Comparison of ENCODE assay signal across 1 cellular context in the genomic region with DNA sequence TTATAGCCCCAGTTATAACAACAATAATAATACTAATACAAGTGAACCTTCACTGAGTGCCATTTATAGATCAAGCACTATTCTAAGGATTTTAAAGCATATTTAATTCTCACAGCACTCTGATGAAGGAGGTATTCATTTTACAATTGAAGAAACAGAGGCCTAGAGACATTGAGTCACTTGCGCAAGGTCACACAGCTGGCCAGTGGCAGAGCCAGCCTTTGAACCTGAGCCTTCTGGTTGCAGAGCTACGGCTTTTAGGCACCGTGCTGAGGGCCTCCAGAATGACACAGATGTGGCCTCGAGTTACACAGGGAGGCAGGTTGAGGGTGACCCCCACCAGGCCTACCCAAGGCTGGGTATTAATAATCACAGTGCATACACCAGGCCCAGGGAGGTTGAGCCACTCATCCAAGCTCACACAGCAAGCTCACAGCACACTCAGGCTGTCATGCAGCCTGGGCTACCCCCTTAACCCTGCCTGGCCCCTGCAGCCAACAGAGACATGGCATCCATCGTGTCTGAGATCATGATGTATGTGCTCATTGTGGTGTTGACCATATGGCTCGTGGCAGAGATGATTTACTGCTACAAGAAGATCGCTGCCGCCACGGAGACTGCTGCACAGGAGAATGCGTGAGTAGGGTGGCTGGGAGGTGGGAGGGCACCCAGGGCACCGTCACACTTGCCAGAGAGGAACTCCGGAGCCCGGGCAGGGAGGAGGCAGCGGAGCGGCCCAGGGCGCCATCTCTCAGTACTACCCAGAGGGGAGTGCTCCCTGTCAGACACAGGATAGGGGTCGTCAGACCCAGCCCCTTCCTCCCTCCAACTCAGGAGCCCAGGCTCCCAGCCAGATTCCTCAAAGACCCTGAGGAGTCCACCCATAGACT.
TF ChIP-seq lines count a peak whose summit lies in the region.

No MANE protein-coding gene starts in this region.

TF ChIP-seq in GM12878, 131 proteins besides CTCF, POLR2A, EP300 and RAD21:
- TF ChIP-seq, protein P1, sequence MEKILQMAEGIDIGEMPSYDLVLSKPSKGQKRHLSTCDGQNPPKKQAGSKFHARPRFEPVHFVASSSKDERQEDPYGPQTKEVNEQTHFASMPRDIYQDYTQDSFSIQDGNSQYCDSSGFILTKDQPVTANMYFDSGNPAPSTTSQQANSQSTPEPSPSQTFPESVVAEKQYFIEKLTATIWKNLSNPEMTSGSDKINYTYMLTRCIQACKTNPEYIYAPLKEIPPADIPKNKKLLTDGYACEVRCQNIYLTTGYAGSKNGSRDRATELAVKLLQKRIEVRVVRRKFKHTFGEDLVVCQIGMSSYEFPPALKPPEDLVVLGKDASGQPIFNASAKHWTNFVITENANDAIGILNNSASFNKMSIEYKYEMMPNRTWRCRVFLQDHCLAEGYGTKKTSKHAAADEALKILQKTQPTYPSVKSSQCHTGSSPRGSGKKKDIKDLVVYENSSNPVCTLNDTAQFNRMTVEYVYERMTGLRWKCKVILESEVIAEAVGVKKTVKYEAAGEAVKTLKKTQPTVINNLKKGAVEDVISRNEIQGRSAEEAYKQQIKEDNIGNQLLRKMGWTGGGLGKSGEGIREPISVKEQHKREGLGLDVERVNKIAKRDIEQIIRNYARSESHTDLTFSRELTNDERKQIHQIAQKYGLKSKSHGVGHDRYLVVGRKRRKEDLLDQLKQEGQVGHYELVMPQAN (conservative IDR thresholded peaks at IDR 0.05), result no peak
- no peak for TF ChIP-seq SRF (IDR thresholded peaks at IDR 0.05; ENCODE audit: low read depth in 2 of 2, low read length in 2 of 2)
- TF ChIP-seq SMAD1 (IDR thresholded peaks at IDR 0.05; ENCODE audit: low read depth, partially characterized antibody), result no peak
- no peak for TF ChIP-seq BHLHE40 (IDR thresholded peaks at IDR 0.05; ENCODE audit: borderline replicate concordance in 1 of 2, low read depth in 2 of 2, low read length in 1 of 2)
- no peak for TF ChIP-seq PML (IDR thresholded peaks at IDR 0.05; ENCODE audit: low read length)
- no peak for TF ChIP-seq ZZZ3 (IDR thresholded peaks at IDR 0.05; ENCODE audit: control insufficient read depth, insufficient read length, low read depth)
- no peak for TF ChIP-seq SIN3A (IDR thresholded peaks at IDR 0.05; ENCODE audit: low read depth, low read length)
- TF ChIP-seq KAT2A (conservative IDR thresholded peaks at IDR 0.05; ENCODE audit: control insufficient read depth, low read depth, low read length), result no peak
- no peak for TF ChIP-seq TCF12 (IDR thresholded peaks at IDR 0.05; ENCODE audit: low read depth, low read length)
- TF ChIP-seq SMAD5 (IDR thresholded peaks at IDR 0.05; ENCODE audit: low read depth), result no peak
TF ChIP-seq in GM12878: peak in this region for 0.
